39 cellular contexts compared by ENCODE assay signal in the genomic region with DNA sequence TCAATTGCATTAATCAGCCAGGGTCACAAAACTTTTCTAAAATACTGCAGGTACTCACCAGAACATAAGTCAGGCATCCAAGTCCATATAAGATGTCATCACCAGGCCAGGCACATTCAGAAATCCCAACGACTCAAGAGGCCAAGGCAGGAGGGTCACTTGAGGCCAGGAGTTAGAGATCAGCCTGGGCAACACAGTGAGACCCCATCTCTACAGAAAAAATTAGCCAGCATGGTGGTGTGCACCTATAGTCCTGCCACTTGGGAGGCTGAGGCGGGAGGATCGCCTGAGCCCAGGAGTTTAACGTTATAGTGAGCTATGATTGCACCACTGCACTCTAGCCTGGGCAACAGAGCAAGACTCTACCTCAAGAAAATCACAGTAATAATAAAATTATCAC.
"Had no signal": no experiment of that assay in that cellular context is flagged by ENCODE, and none has a peak within 500 bp of the region (broad histone marks: within the 10 kb centered on the region; RNA-seq: fewer than 3 reads in every experiment).

No MANE protein-coding gene starts in this region.

- FAIRE-seq: astrocyte had no signal

- H3K27me3 Mint-ChIP-seq: activated naive CD8-positive, alpha-beta T cell treated with anti-CD3 and anti-CD28 coated beads, Interleukin-2, amount 50 U/mL, for 24 hours; brain had no signal

- H3K9me3 Mint-ChIP-seq: activated naive CD4-positive, alpha-beta T cell treated with anti-CD3 and anti-CD28 coated beads, Interleukin-2, amount 50 U/mL, for 24 hours; central memory CD8-positive, alpha-beta T cell had no signal

- H3K27ac Mint-ChIP-seq: activated naive CD4-positive, alpha-beta T cell treated with anti-CD3 and anti-CD28 coated beads for 36 hours; activated naive CD4-positive, alpha-beta T cell treated with anti-CD3 and anti-CD28 coated beads, Interleukin-2, amount 10 ng/mL, durations not matched to agents 7 days and 5 days; activated naive CD4-positive, alpha-beta T cell treated with anti-CD3 and anti-CD28 coated beads, Interleukin-2, amount 50 U/mL, for 24 hours; activated naive CD4-positive, alpha-beta T cell treated with anti-CD3 and anti-CD28 coated beads, Interleukin-2, amount 50 U/mL, for 72 hours; activated naive CD8-positive, alpha-beta T cell; activated naive CD8-positive, alpha-beta T cell treated with anti-CD3 and anti-CD28 coated beads for 36 hours; activated naive CD8-positive, alpha-beta T cell treated with anti-CD3 and anti-CD28 coated beads, Interleukin-2, amount 10 ng/mL, durations not matched to agents 7 days and 5 days; activated naive CD8-positive, alpha-beta T cell treated with anti-CD3 and anti-CD28 coated beads, Interleukin-2, amount 50 U/mL, for 24 hours; activated T-cell treated with anti-CD3 and anti-CD28 coated beads, Interleukin-2, amount 50 U/mL, for 24 hours; activated T-cell treated with anti-CD3 and anti-CD28 coated beads, Interleukin-2, amount 50 U/mL, for 72 hours; activated T-helper 1 cell treated with anti-CD3 and anti-CD28 coated beads, Interleukin-12 subunit alpha, Interleukin-12 subunit beta, Interleukin-2, Interleukin-4 antibody, amounts not matched to agents 30 ng/mL and 10 ng/mL and 1 ng/mL, durations not matched to agents 14 hours and 24 hours and 36 hours; activated T-helper 17 cell treated with anti-CD3 and anti-CD28 coated beads, Interleukin-2, amount 50 U/mL, for 72 hours; activated T-helper 2 cell treated with anti-CD3 and anti-CD28 coated beads, Interferon-gamma antibody, Interleukin-2, Interleukin-4, amounts not matched to agents 10 μg/mL and 5 μg/mL and 100 μg/mL, durations not matched to agents 14 hours and 24 hours and 36 hours; brain had no signal

- H3K9me3 ChIP-seq: adrenal gland, ascending aorta, body of pancreas had no signal

- H3K36me3 Mint-ChIP-seq: activated naive CD4-positive, alpha-beta T cell treated with anti-CD3 and anti-CD28 coated beads, Interleukin-2, amount 10 ng/mL, durations not matched to agents 7 days and 5 days; activated naive CD8-positive, alpha-beta T cell treated with anti-CD3 and anti-CD28 coated beads for 36 hours had no signal

- DNase-seq: activated effector memory CD4-positive, alpha-beta T cell treated with anti-CD3 and anti-CD28 coated beads, Interleukin-2, amount 50 U/mL, for 16 hours; activated effector memory CD4-positive, alpha-beta T cell treated with Interleukin-2 at 50 U/mL for 16 hours; activated gamma-delta T cell; activated gamma-delta T cell treated with Interleukin-2 at 50 U/mL for 16 hours; activated naive CD4-positive, alpha-beta T cell; activated naive CD4-positive, alpha-beta T cell treated with anti-CD3 and anti-CD28 coated beads for 36 hours; activated naive CD4-positive, alpha-beta T cell treated with anti-CD3 and anti-CD28 coated beads, Interleukin-2, amount 10 ng/mL, durations not matched to agents 7 days and 5 days; activated naive CD4-positive, alpha-beta T cell treated with anti-CD3 and anti-CD28 coated beads, Interleukin-2, amount 50 U/mL, for 16 hours; activated naive CD4-positive, alpha-beta T cell treated with Interleukin-2 at 50 U/mL for 16 hours; activated naive CD8-positive, alpha-beta T cell treated with anti-CD3 and anti-CD28 coated beads for 36 hours; activated naive CD8-positive, alpha-beta T cell treated with anti-CD3 and anti-CD28 coated beads, Interleukin-2, amount 10 ng/mL, durations not matched to agents 7 days and 5 days; activated naive CD8-positive, alpha-beta T cell treated with anti-CD3 and anti-CD28 coated beads, Interleukin-2, amount 50 U/mL, for 24 hours; activated T-cell treated with anti-CD3 and anti-CD28 coated beads for 4 hours; activated T-cell treated with anti-CD3 and anti-CD28 coated beads, Interleukin-2, amount 50 U/mL, for 1 hour; activated T-cell treated with anti-CD3 and anti-CD28 coated beads, Interleukin-2, amount 50 U/mL, for 24 hours; activated T-cell treated with anti-CD3 and anti-CD28 coated beads, Interleukin-2, amount 50 U/mL, for 4 hours; activated T-cell treated with anti-CD3 and anti-CD28 coated beads, Interleukin-2, amount 50 U/mL, for 48 hours; activated T-cell treated with anti-CD3 and anti-CD28 coated beads, Interleukin-2, amount 50 U/mL, for 72 hours; adrenal gland; amniotic stem cell; amygdala; aorta; body of pancreas; brain microvascular endothelial cell; caudate nucleus; central memory CD4-positive, alpha-beta T cell; cerebellar nuclear complex had no signal

- H3K4me1 Mint-ChIP-seq: activated naive CD4-positive, alpha-beta T cell treated with anti-CD3 and anti-CD28 coated beads, Interleukin-2, amount 10 ng/mL, durations not matched to agents 7 days and 5 days; activated naive CD8-positive, alpha-beta T cell treated with anti-CD3 and anti-CD28 coated beads, Interleukin-2, amount 10 ng/mL, durations not matched to agents 7 days and 5 days; activated naive CD8-positive, alpha-beta T cell treated with anti-CD3 and anti-CD28 coated beads, Interleukin-2, amount 50 U/mL, for 24 hours; activated T-helper 17 cell treated with anti-CD3 and anti-CD28 coated beads, Interleukin-2, amount 50 U/mL, for 72 hours; brain; central memory CD8-positive, alpha-beta T cell had no signal

- H3K4me3 ChIP-seq: adrenal gland, ascending aorta, body of pancreas, breast epithelium, cardiac muscle cell had no signal

- H3K27me3 ChIP-seq: adrenal gland, ascending aorta, body of pancreas, brain microvascular endothelial cell, breast epithelium, cardiac muscle cell had no signal

- H3K4me1 ChIP-seq: adrenal gland, ascending aorta, body of pancreas, breast epithelium had no signal

- H3K27ac ChIP-seq: adrenal gland, ascending aorta, body of pancreas, brain microvascular endothelial cell, breast epithelium, cardiac muscle cell had no signal

- ATAC-seq: activated naive CD4-positive, alpha-beta T cell treated with anti-CD3 and anti-CD28 coated beads, Interleukin-2, amount 50 U/mL, for 72 hours; activated naive CD8-positive, alpha-beta T cell treated with anti-CD3 and anti-CD28 coated beads, Interleukin-2, amount 50 U/mL, for 24 hours; activated T-cell treated with anti-CD3 and anti-CD28 coated beads, Interleukin-2, amount 50 U/mL, for 4 hours; activated T-cell treated with anti-CD3 and anti-CD28 coated beads, Interleukin-2, amount 50 U/mL, for 72 hours; activated T-helper 17 cell treated with anti-CD3 and anti-CD28 coated beads, Interleukin-2, amount 50 U/mL, for 72 hours; body of pancreas had no signal

- H3K36me3 ChIP-seq: adrenal gland, ascending aorta, brain microvascular endothelial cell, breast epithelium, cardiac muscle cell had no signal

- H3K4me3 Mint-ChIP-seq: activated naive CD4-positive, alpha-beta T cell treated with anti-CD3 and anti-CD28 coated beads for 36 hours; activated naive CD4-positive, alpha-beta T cell treated with anti-CD3 and anti-CD28 coated beads, Interleukin-2, amount 10 ng/mL, durations not matched to agents 7 days and 5 days; activated naive CD4-positive, alpha-beta T cell treated with anti-CD3 and anti-CD28 coated beads, Interleukin-2, amount 50 U/mL, for 24 hours; activated naive CD8-positive, alpha-beta T cell; activated naive CD8-positive, alpha-beta T cell treated with anti-CD3 and anti-CD28 coated beads for 36 hours; activated naive CD8-positive, alpha-beta T cell treated with anti-CD3 and anti-CD28 coated beads, Interleukin-2, amount 10 ng/mL, durations not matched to agents 7 days and 5 days; activated naive CD8-positive, alpha-beta T cell treated with anti-CD3 and anti-CD28 coated beads, Interleukin-2, amount 50 U/mL, for 24 hours; activated T-cell treated with anti-CD3 and anti-CD28 coated beads, Interleukin-2, amount 50 U/mL, for 24 hours; activated T-cell treated with anti-CD3 and anti-CD28 coated beads, Interleukin-2, amount 50 U/mL, for 4 hours; activated T-cell treated with anti-CD3 and anti-CD28 coated beads, Interleukin-2, amount 50 U/mL, for 72 hours; activated T-helper 1 cell treated with anti-CD3 and anti-CD28 coated beads, Interleukin-12 subunit alpha, Interleukin-12 subunit beta, Interleukin-2, Interleukin-4 antibody, amounts not matched to agents 30 ng/mL and 10 ng/mL and 1 ng/mL, durations not matched to agents 14 hours and 24 hours and 36 hours; activated T-helper 17 cell treated with anti-CD3 and anti-CD28 coated beads, Interleukin-2, amount 50 U/mL, for 72 hours; brain; central memory CD8-positive, alpha-beta T cell had no signal
